14 cellular contexts compared by ENCODE assay signal in genomic region chr4:88621763-88622327, GRCh38.
"Had no signal": no experiment of that assay in that cellular context is flagged by ENCODE, and none has a peak within 500 bp of the region (broad histone marks: within the 10 kb centered on the region; RNA-seq: fewer than 3 reads in every experiment).

No MANE protein-coding gene starts in this region.

- H3K27me3 ChIP-seq: neutrophil, tibial artery had no signal

- H3K27ac ChIP-seq: lower lobe of right lung, neutrophil, tibial artery had no signal

- H3K4me3 ChIP-seq: lower lobe of right lung, tibial artery had no signal

- H3K27me3 Mint-ChIP-seq: brain; dendritic cell treated with granulocyte-macrophage colony-stimulating factor and Interleukin-4, amounts not matched to agents 40 ng/mL and 50 ng/mL, for 4 days; effector memory CD8-positive, alpha-beta T cell; naive thymus-derived CD4-positive, alpha-beta T cell had no signal

- H3K36me3 ChIP-seq: lower lobe of right lung, neutrophil had no signal

- DNase-seq: activated CD4-positive, alpha-beta T cell treated with anti-CD3 and anti-CD28 coated beads for 1 hour; activated CD4-positive, alpha-beta T cell treated with anti-CD3 and anti-CD28 coated beads, Interleukin-2, amount 50 U/mL, for 48 hours; activated naive CD4-positive, alpha-beta T cell treated with anti-CD3 and anti-CD28 coated beads for 36 hours; amniotic stem cell; effector memory CD8-positive, alpha-beta T cell; erythroblast; lower lobe of right lung; naive thymus-derived CD4-positive, alpha-beta T cell; posterior cingulate gyrus; SW 1271; tibial artery had no signal

- H3K27ac Mint-ChIP-seq: activated naive CD4-positive, alpha-beta T cell treated with anti-CD3 and anti-CD28 coated beads for 36 hours; brain had no signal

- H3K4me1 ChIP-seq: lower lobe of right lung had no signal

- H3K9me3 ChIP-seq: neutrophil, tibial artery had no signal

- ATAC-seq: effector memory CD8-positive, alpha-beta T cell; lower lobe of right lung; naive thymus-derived CD4-positive, alpha-beta T cell had no signal

- H3K4me3 Mint-ChIP-seq: activated naive CD4-positive, alpha-beta T cell treated with anti-CD3 and anti-CD28 coated beads for 36 hours; brain; dendritic cell treated with granulocyte-macrophage colony-stimulating factor and Interleukin-4, amounts not matched to agents 40 ng/mL and 50 ng/mL, for 4 days; effector memory CD8-positive, alpha-beta T cell had no signal
